In the genomic region with DNA sequence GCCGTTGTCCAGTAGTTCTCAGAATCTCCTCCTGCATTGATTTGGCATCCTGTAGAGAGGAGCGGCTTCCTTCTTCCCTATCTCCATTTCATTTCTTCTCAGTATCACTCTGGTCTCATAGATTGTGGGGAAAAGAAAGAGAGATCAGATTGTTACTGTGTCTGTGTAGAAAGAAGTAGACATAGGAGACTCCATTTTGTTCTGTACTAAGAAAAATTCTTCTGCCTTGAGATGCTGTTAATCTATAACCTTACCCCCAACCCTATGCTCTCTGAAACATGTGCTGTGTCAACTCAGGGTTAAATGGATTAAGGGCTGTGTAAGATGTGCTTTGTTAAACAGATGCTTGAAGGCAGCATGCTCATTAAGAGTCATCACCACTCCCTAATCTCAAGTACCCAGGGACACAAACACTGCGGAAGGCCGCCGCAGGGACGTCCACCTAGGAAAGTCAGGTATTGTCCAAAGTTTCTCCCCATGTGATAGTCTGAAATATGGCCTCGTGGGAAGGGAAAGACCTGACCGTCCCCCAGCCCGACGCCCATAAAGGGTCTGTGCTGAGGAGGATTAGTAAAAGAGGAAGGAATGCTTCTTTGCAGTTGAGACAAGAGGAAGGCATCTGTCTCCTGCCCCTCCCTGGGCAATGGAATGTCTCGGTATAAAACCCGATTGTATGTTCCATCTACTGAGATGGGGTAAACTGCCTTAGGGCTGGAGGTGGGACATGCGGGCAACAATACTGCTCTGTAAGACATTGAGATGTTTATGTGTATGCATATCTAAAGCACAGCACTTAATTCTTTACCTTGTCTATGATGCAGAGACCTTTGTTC, we compare ENCODE assay signal across 1 cellular context.
TF ChIP-seq lines count a peak whose summit lies in the region.
"Not testable (repeated sequence)": the region's sequence is repeated elsewhere in the genome, so short reads cannot be mapped to it uniquely, and the experiment has no call there.

No MANE protein-coding gene starts in this region.

TF ChIP-seq in HepG2, 621 proteins besides CTCF, POLR2A, EP300 and RAD21:
- TF ChIP-seq, protein P1, sequence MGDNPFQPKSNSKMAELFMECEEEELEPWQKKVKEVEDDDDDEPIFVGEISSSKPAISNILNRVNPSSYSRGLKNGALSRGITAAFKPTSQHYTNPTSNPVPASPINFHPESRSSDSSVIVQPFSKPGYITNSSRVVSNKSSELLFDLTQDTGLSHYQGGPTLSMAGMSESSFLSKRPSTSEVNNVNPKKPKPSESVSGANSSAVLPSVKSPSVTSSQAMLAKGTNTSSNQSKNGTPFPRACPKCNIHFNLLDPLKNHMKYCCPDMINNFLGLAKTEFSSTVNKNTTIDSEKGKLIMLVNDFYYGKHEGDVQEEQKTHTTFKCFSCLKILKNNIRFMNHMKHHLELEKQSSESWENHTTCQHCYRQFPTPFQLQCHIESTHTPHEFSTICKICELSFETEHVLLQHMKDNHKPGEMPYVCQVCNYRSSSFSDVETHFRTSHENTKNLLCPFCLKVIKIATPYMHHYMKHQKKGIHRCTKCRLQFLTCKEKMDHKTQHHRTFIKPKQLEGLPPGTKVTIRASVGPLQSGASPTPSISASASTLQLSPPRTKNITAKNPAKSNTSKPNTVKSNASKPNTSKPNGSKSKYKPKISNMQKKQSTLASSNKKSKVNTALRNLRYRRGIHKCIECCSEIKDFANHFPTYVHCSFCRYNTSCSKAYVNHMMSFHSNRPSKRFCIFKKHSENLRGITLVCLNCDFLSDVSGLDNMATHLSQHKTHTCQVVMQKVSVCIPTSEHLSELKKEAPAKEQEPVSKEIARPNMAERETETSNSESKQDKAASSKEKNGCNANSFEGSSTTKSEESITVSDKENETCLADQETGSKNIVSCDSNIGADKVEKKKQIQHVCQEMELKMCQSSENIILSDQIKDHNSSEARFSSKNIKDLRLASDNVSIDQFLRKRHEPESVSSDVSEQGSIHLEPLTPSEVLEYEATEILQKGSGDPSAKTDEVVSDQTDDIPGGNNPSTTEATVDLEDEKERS (CRISPR knock-in tag; IDR thresholded peaks at IDR 0.05): peak; percentile 52; the same call in 1 of the 2 replicates
- TF ChIP-seq, protein P2, sequence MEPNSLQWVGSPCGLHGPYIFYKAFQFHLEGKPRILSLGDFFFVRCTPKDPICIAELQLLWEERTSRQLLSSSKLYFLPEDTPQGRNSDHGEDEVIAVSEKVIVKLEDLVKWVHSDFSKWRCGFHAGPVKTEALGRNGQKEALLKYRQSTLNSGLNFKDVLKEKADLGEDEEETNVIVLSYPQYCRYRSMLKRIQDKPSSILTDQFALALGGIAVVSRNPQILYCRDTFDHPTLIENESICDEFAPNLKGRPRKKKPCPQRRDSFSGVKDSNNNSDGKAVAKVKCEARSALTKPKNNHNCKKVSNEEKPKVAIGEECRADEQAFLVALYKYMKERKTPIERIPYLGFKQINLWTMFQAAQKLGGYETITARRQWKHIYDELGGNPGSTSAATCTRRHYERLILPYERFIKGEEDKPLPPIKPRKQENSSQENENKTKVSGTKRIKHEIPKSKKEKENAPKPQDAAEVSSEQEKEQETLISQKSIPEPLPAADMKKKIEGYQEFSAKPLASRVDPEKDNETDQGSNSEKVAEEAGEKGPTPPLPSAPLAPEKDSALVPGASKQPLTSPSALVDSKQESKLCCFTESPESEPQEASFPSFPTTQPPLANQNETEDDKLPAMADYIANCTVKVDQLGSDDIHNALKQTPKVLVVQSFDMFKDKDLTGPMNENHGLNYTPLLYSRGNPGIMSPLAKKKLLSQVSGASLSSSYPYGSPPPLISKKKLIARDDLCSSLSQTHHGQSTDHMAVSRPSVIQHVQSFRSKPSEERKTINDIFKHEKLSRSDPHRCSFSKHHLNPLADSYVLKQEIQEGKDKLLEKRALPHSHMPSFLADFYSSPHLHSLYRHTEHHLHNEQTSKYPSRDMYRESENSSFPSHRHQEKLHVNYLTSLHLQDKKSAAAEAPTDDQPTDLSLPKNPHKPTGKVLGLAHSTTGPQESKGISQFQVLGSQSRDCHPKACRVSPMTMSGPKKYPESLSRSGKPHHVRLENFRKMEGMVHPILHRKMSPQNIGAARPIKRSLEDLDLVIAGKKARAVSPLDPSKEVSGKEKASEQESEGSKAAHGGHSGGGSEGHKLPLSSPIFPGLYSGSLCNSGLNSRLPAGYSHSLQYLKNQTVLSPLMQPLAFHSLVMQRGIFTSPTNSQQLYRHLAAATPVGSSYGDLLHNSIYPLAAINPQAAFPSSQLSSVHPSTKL (CRISPR knock-in tag; IDR thresholded peaks at IDR 0.05): 0 out of 2 replicates have a peak, but pooled peaks have one; percentile 23
- not testable (repeated sequence) for TF ChIP-seq SOX13 (IDR thresholded peaks at IDR 0.05)
- TF ChIP-seq SOX13 (CRISPR knock-in tag; conservative IDR thresholded peaks at IDR 0.05 in 1 of 2, IDR thresholded peaks at IDR 0.05 in 1 of 2) (0 out of 4 replicates have a peak, but pooled peaks of 1 of the 2 experiments have one; percentile 10), ZNF652 (CRISPR knock-in tag; IDR thresholded peaks at IDR 0.05; ENCODE audit: borderline replicate concordance, low read depth) (peak; percentile 76)
